26 cellular contexts compared by ENCODE assay signal in genomic region chr2:2942225-2942624, GRCh38.
"Had no signal": no experiment of that assay in that cellular context is flagged by ENCODE, and none has a peak within 500 bp of the region (broad histone marks: within the 10 kb centered on the region; RNA-seq: fewer than 3 reads in every experiment).

No MANE protein-coding gene starts in this region.

- H3K36me3 ChIP-seq: colonic mucosa, esophagus squamous epithelium, heart right ventricle, pancreas, stomach, thyroid gland, vagina had no signal

- H3K9me3 ChIP-seq: colonic mucosa, thyroid gland, vagina had no signal

- H3K27me3 Mint-ChIP-seq: dendritic cell treated with granulocyte-macrophage colony-stimulating factor and Interleukin-4, amounts not matched to agents 40 ng/mL and 50 ng/mL, for 4 days had no signal

- H3K36me3 Mint-ChIP-seq: memory B cell, mesothelial cell of epicardium had no signal

- H3K4me1 Mint-ChIP-seq: memory B cell; naive thymus-derived CD8-positive, alpha-beta T cell had no signal

- DNase-seq: colonic mucosa; effector CD8-positive, alpha-beta T cell; esophagus squamous epithelium; foreskin melanocyte; glutamatergic neuron; heart right ventricle; hippocampal formation; left ventricle myocardium superior; naive thymus-derived CD8-positive, alpha-beta T cell; occipital lobe; pancreas; stimulated activated CD4-positive, alpha-beta T cell treated with anti-CD3 and anti-CD28 coated beads, Interleukin-12 subunit alpha, Interleukin-12 subunit beta, amount 100 ng/mL, for 4 hours; stimulated activated CD4-positive, alpha-beta T cell treated with anti-CD3 and anti-CD28 coated beads, Interleukin-1b, Interleukin-23, amount 100 ng/mL, for 48 hours; stimulated activated CD4-positive, alpha-beta T cell treated with anti-CD3 and anti-CD28 coated beads, Interleukin-4, amount 100 ng/mL, for 1 hour; stimulated activated CD8-positive, alpha-beta memory T cell treated with anti-CD3 and anti-CD28 coated beads, Interleukin-4, amount 100 ng/mL, for 48 hours; stimulated activated naive CD4-positive, alpha-beta T cell treated with Interleukin-2 at 50 U/mL for 16 hours; stomach; thyroid gland; trophoblast cell had no signal

- ATAC-seq: heart right ventricle; left ventricle myocardium superior; naive thymus-derived CD8-positive, alpha-beta T cell; pancreas; sciatic nerve had no signal

- H3K27me3 ChIP-seq: colonic mucosa, pancreas, thyroid gland, vagina had no signal

- H3K27ac ChIP-seq: colonic mucosa, esophagus squamous epithelium, heart right ventricle, pancreas, stomach, thyroid gland, vagina had no signal

- H3K4me1 ChIP-seq: colonic mucosa, esophagus squamous epithelium, heart right ventricle, pancreas, stomach, thyroid gland, vagina had no signal

- H3K4me3 Mint-ChIP-seq: dendritic cell treated with granulocyte-macrophage colony-stimulating factor and Interleukin-4, amounts not matched to agents 40 ng/mL and 50 ng/mL, for 4 days; memory B cell; mesothelial cell of epicardium; naive thymus-derived CD8-positive, alpha-beta T cell had no signal

- H3K27ac Mint-ChIP-seq: dendritic cell treated with granulocyte-macrophage colony-stimulating factor and Interleukin-4, amounts not matched to agents 40 ng/mL and 50 ng/mL, for 4 days; memory B cell; mesothelial cell of epicardium had no signal

- H3K4me2 ChIP-seq: smooth muscle cell had no signal

- H3K4me3 ChIP-seq: colonic mucosa, esophagus squamous epithelium, heart right ventricle, lung, pancreas, smooth muscle cell, stomach, thyroid gland, vagina had no signal
